Comparison of ENCODE assay signal across 8 cellular contexts in the genomic region with DNA sequence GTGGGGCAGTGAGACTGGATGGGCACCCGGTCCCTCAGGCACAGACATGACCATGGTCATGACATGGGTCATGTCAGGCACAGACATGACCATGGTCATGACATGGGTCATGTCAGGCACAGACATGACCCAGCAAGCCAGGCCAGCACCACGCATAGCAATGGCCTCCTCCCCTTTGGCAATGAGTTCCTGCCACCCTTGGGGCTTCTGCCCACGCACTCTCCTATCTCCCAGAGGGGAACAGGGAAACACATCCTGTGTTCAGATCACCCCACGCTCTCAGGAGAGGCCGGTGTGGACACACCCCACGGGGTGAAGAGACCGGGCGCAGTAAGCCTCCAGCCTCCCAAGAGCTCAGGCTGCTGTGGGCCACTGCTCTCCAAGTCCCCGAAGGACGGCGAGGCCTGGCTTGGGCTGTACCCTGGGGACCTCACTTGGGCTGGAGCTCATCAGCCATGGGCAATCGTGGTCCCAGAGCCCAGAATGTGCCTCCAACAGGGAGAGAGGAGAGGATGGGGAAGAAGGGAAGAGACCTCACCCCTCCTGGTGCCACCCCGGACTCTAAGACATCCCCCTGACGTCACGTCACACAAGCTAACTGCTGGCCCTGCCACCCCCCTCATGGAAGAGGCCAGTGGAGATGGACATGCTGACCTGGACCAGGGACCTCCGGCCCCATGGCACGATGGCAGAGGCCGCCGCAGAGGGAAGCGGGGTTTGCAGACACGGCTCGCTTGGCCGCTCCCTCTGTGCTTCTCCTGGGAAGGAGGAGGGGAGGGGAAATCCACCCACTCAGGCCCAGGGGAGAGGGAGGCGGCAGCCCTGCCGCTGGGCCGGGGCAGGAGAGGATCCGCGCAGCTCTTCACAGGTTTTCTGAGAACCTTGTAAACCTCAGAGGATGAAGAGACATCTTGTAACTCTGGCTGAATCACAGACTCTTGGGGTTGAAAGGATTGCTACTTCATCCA.
DNase-seq lines count a peak whose midpoint lies in the region; ATAC-seq and TF ChIP-seq lines count a peak whose summit lies in the region.

No MANE protein-coding gene starts in this region.

- no peak for TF ChIP-seq CTCF in activated CD8-positive, alpha-beta T cell treated with anti-CD3 and anti-CD28 coated beads for 36 hours (IDR thresholded peaks at IDR 0.05)

- peak overlapping the region; percentile 96 for H3K27ac Mint-ChIP-seq in activated CD8-positive, alpha-beta T cell treated with anti-CD3 and anti-CD28 coated beads for 36 hours

- H3K27me3 Mint-ChIP-seq in activated CD8-positive, alpha-beta T cell treated with anti-CD3 and anti-CD28 coated beads for 36 hours = no peaks in the 10 kb centered on the region

- peak; percentile 75 for DNase-seq in NK-92 treated with Interleukin-12 subunit alpha and Interleukin-12 subunit beta, amount 100 ng/mL, for 24 hours (lab: John Stamatoyannopoulos, UW)
- DNase-seq in NK-92 (lab: John Stamatoyannopoulos, UW; ENCODE audit: unreplicated experiment) (no peak), left lobe of liver (ENCODE audit: low spot score) (no peak), Ammon's horn (ENCODE audit: low spot score) (no peak), LoVo (ENCODE audit: low spot score) (no peak)
- peak; percentile 39 for DNase-seq in activated CD8-positive, alpha-beta T cell treated with anti-CD3 and anti-CD28 coated beads for 36 hours

- H3K4me3 Mint-ChIP-seq in activated CD8-positive, alpha-beta T cell treated with anti-CD3 and anti-CD28 coated beads for 36 hours = peak overlapping the region; percentile 76

- ATAC-seq in HG03097 (IDR thresholded peaks at IDR 0.05; ENCODE audit: low FRiP score, unreplicated experiment) (peak; percentile 20), left lobe of liver (peak; percentile 6), GM19467 (IDR thresholded peaks at IDR 0.05; ENCODE audit: unreplicated experiment) (no peak)
- peak; percentile 67 for ATAC-seq in activated CD8-positive, alpha-beta T cell treated with anti-CD3 and anti-CD28 coated beads for 36 hours

- intact Hi-C loops in activated CD8-positive, alpha-beta T cell treated with anti-CD3 and anti-CD28 coated beads for 36 hours (cut with micrococcal nuclease) = no loop called here

- H3K9me3 Mint-ChIP-seq in activated CD8-positive, alpha-beta T cell treated with anti-CD3 and anti-CD28 coated beads for 36 hours = no peaks in the 10 kb centered on the region

- peaks cover 61% of the 10 kb centered on the region for H3K4me1 Mint-ChIP-seq in activated CD8-positive, alpha-beta T cell treated with anti-CD3 and anti-CD28 coated beads for 36 hours (ENCODE audit: low read depth)

- H3K36me3 Mint-ChIP-seq in activated CD8-positive, alpha-beta T cell treated with anti-CD3 and anti-CD28 coated beads for 36 hours (ENCODE audit: low read depth) = peaks cover 11% of the 10 kb centered on the region

- CTCF ChIA-PET in activated CD8-positive, alpha-beta T cell treated with anti-CD3 and anti-CD28 coated beads for 36 hours (lab: Charles Lee) = interaction anchor here (0.9 to 1.2 kb wide), 2 partner anchors 13 to 90 kb away, joined by 3 to 7 read pairs; no protein-coding TSS in a partner anchor

- POLR2A ChIA-PET in activated CD8-positive, alpha-beta T cell treated with anti-CD3 and anti-CD28 coated beads for 36 hours (lab: Charles Lee) = interaction anchor here (0.5 to 1.8 kb wide), 11 partner anchors 11 to 99 kb away, joined by 3 to 10 read pairs (median 5); no protein-coding TSS in a partner anchor

Comparison
In these comparisons a context has a peak if more than half of its experiments do, and no peak if none do; other contexts are left out.
1. DNase-seq: peak in NK-92 treated with Interleukin-12 subunit alpha and Interleukin-12 subunit beta, amount 100 ng/mL, for 24 hours (single experiment) and activated CD8-positive, alpha-beta T cell treated with anti-CD3 and anti-CD28 coated beads for 36 hours (single experiment); none in NK-92 (single experiment), left lobe of liver (single experiment), Ammon's horn (single experiment) and LoVo (single experiment).